In the genomic region with DNA sequence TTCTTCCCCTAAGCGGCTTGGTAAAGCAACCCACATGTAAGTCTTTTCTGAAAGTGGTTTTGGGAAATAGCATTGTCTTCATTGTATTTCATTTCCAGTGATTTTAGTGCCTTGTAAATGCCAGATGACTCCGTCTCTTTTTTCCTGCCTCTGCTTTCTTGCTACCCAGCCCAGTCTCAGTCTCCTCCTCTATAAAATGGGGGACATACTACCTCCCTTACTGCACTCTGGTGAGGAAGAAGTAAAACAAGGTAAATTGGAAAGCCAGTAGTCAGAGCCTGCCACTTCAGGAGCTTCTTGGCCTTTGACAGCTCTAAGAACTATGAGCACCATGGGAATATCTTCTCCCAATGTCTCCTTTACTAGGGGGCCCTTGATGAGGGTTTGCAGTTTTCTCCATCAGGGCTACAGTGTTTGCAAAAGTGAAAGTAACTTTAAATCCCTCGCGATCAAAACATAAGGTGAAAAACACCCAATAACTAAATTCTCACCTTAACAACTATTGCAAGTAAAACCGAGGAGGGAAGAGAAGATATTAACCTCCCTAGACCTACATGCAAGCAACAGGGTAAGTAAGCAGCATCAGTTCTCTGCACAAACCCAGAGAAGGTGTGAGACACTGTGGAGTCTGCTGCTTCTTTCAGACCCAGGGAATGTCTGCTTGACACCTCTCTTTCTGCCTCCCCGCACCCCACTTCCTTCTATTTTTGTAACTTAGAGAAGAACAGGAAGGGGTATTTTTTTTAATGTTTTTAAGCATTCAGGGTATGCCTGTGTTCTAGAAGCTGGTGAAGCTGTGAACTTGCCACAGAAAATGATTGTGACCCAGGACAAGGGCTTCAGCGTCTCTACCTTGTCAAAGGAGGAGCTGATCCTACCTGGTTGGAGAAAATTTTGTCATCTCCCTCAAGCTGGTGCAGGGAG, we compare ENCODE assay signal across 11 cellular contexts.
DNase-seq lines count a peak whose midpoint lies in the region; ATAC-seq, FAIRE-seq and TF ChIP-seq lines count a peak whose summit lies in the region.
"Had no signal": no experiment of that assay in that cellular context is flagged by ENCODE, and none has a peak within 500 bp of the region (broad histone marks: within the 10 kb centered on the region; RNA-seq: fewer than 3 reads in every experiment).

No MANE protein-coding gene starts in this region.

- H3K4me3 ChIP-seq in A549 (no peak overlapping the region), MG63 (no peak overlapping the region), right cardiac atrium (ENCODE audit: low read length) (no peak overlapping the region)

- TF ChIP-seq RAD21 in A549 (conservative IDR thresholded peaks at IDR 0.05 in 1 of 2, IDR thresholded peaks at IDR 0.05 in 1 of 2) = no peak

- no peaks in the 10 kb centered on the region for H3K36me3 ChIP-seq in MG63
- H3K36me3 ChIP-seq: neutrophil had no signal

- H3K27ac ChIP-seq in A549 = no peak overlapping the region
- H3K27ac ChIP-seq in right cardiac atrium (ENCODE audit: low read length) = no peak overlapping the region
- H3K27ac ChIP-seq: neutrophil had no signal

- CTCF ChIA-PET in A549 (lab: Yijun Ruan, JAX) = no interaction called here

- H3K4me2 ChIP-seq in A549 = peak overlapping the region; percentile 55

- TF ChIP-seq POLR2A in A549 (IDR thresholded peaks at IDR 0.05; ENCODE audit: low read length) = no peak

- peak overlapping the region; percentile 80 for H3K4me3 Mint-ChIP-seq in activated naive CD8-positive, alpha-beta T cell treated with anti-CD3 and anti-CD28 coated beads for 36 hours
- H3K4me3 Mint-ChIP-seq in osteocyte (ENCODE audit: unreplicated experiment) = no peak overlapping the region

- H3K4me1 ChIP-seq in A549 (no peaks in the 10 kb centered on the region), right cardiac atrium (ENCODE audit: control insufficient read depth, insufficient read depth, low read length) (no peaks in the 10 kb centered on the region)

- WGBS in A549 (ENCODE audit: missing lambda C conversion rate) = 31% methylated on average over 7 of the region's 7 CpGs
- WGBS in right cardiac atrium = 48% methylated on average over 7 of the region's 7 CpGs

- peaks cover 2% of the 10 kb centered on the region for H3K9me3 Mint-ChIP-seq in activated naive CD8-positive, alpha-beta T cell treated with anti-CD3 and anti-CD28 coated beads for 36 hours
- no peaks in the 10 kb centered on the region for H3K9me3 Mint-ChIP-seq in osteocyte (ENCODE audit: unreplicated experiment)

- no peaks in the 10 kb centered on the region for H3K27me3 Mint-ChIP-seq in activated naive CD8-positive, alpha-beta T cell treated with anti-CD3 and anti-CD28 coated beads for 36 hours
- H3K27me3 Mint-ChIP-seq in osteocyte (ENCODE audit: unreplicated experiment) = peaks cover 25% of the 10 kb centered on the region

- TF ChIP-seq EP300 in A549 (IDR thresholded peaks at IDR 0.05) = no peak

- H3K9me3 ChIP-seq in A549 = no peaks in the 10 kb centered on the region
- no peaks in the 10 kb centered on the region for H3K9me3 ChIP-seq in MG63
- no peaks in the 10 kb centered on the region for H3K9me3 ChIP-seq in right cardiac atrium (ENCODE audit: control insufficient read depth, low read length)
- H3K9me3 ChIP-seq: neutrophil had no signal

- no peak for FAIRE-seq in A549 (lab: Jason Lieb, UNC)
- FAIRE-seq: H1 had no signal

- POLR2A ChIA-PET in A549 (lab: Yijun Ruan, JAX) = no interaction called here

- intact Hi-C loops in right cardiac atrium (cut with DNase I) = no loop called here

- ATAC-seq in A549 (peak; percentile 34 to 53; a peak in 2 of 6 replicates), GM19395 (IDR thresholded peaks at IDR 0.05; ENCODE audit: unreplicated experiment) (peak; percentile 61), right cardiac atrium (no peak)

- no peak for TF ChIP-seq CTCF in A549 (IDR thresholded peaks at IDR 0.05)
- no peak for TF ChIP-seq CTCF in osteocyte (IDR thresholded peaks at IDR 0.05)

- peak overlapping the region; percentile 87 for H3K27ac Mint-ChIP-seq in activated naive CD8-positive, alpha-beta T cell treated with anti-CD3 and anti-CD28 coated beads for 36 hours
- H3K27ac Mint-ChIP-seq in osteocyte (ENCODE audit: unreplicated experiment) = no peak overlapping the region

- H3K27me3 ChIP-seq in MG63 (no peaks in the 10 kb centered on the region), right cardiac atrium (ENCODE audit: control insufficient read depth, insufficient read depth) (no peaks in the 10 kb centered on the region)

- peaks cover 3% of the 10 kb centered on the region for H3K36me3 Mint-ChIP-seq in activated naive CD8-positive, alpha-beta T cell treated with anti-CD3 and anti-CD28 coated beads for 36 hours
- H3K36me3 Mint-ChIP-seq in osteocyte (ENCODE audit: unreplicated experiment) = no peaks in the 10 kb centered on the region

- no peak for DNase-seq in A549 (ENCODE audit: low read depth in 1 of 2, low spot score in 1 of 2)
- DNase-seq in OCI-M1 (lab: John Stamatoyannopoulos, UW) = peak; percentile 15
- no peak for DNase-seq in activated naive CD8-positive, alpha-beta T cell treated with anti-CD3 and anti-CD28 coated beads for 36 hours
- DNase-seq in MG63 = no peak
- DNase-seq in osteocyte (ENCODE audit: extremely low spot score, unreplicated experiment) = no peak
- no peak for DNase-seq in right cardiac atrium
- DNase-seq in T-helper 9 cell = no peak
- DNase-seq: glutamatergic neuron had no signal

- peaks cover 65% of the 10 kb centered on the region for H3K4me1 Mint-ChIP-seq in activated naive CD8-positive, alpha-beta T cell treated with anti-CD3 and anti-CD28 coated beads for 36 hours
- H3K4me1 Mint-ChIP-seq in osteocyte (ENCODE audit: unreplicated experiment) = no peaks in the 10 kb centered on the region

TF ChIP-seq in A549, 52 proteins besides CTCF, POLR2A, EP300 and RAD21:
- TF ChIP-seq HOXB5 (CRISPR knock-in tag; IDR thresholded peaks at IDR 0.05) (no peak), POLR2AphosphoS2 (conservative IDR thresholded peaks at IDR 0.05; ENCODE audit: low read length) (no peak), MYC (IDR thresholded peaks at IDR 0.05; ENCODE audit: borderline replicate concordance, low read length) (no peak), RARB (CRISPR knock-in tag; IDR thresholded peaks at IDR 0.05) (no peak), HEYL (CRISPR knock-in tag; IDR thresholded peaks at IDR 0.05) (no peak), GATA3 (IDR thresholded peaks at IDR 0.05; ENCODE audit: borderline replicate concordance) (no peak), JUNB (IDR thresholded peaks at IDR 0.05) (no peak), SREBF2 (IDR thresholded peaks at IDR 0.05) (no peak), FOSB (CRISPR knock-in tag; IDR thresholded peaks at IDR 0.05) (no peak), PHF8 (IDR thresholded peaks at IDR 0.05; ENCODE audit: borderline replicate concordance, low read depth) (no peak), REST (IDR thresholded peaks at IDR 0.05) (no peak), SMC3 (IDR thresholded peaks at IDR 0.05) (no peak), MAFK (IDR thresholded peaks at IDR 0.05; ENCODE audit: partially characterized antibody) (no peak), CBX8 (IDR thresholded peaks at IDR 0.05) (no peak), HOXB13 (CRISPR knock-in tag; IDR thresholded peaks at IDR 0.05; ENCODE audit: low read depth) (no peak), BHLHE40 (IDR thresholded peaks at IDR 0.05; ENCODE audit: low read depth, low read length) (no peak), KDM5A (IDR thresholded peaks at IDR 0.05) (no peak)
- TF ChIP-seq, protein P1, sequence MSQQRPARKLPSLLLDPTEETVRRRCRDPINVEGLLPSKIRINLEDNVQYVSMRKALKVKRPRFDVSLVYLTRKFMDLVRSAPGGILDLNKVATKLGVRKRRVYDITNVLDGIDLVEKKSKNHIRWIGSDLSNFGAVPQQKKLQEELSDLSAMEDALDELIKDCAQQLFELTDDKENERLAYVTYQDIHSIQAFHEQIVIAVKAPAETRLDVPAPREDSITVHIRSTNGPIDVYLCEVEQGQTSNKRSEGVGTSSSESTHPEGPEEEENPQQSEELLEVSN (IDR thresholded peaks at IDR 0.05; ENCODE audit: borderline replicate concordance, low read depth) = no peak
- TF ChIP-seq, protein P2, sequence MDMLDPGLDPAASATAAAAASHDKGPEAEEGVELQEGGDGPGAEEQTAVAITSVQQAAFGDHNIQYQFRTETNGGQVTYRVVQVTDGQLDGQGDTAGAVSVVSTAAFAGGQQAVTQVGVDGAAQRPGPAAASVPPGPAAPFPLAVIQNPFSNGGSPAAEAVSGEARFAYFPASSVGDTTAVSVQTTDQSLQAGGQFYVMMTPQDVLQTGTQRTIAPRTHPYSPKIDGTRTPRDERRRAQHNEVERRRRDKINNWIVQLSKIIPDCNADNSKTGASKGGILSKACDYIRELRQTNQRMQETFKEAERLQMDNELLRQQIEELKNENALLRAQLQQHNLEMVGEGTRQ (IDR thresholded peaks at IDR 0.05) = no peak

Comparison
In these comparisons a context has a peak if more than half of its experiments do, and no peak if none do; other contexts are left out.
1. ATAC-seq: peak in A549 (2 of 2) and GM19395 (single experiment); none in right cardiac atrium (0 of 2).